In genomic region chr1:205478985-205479384, GRCh38 we compare ENCODE assay signal across 2 cellular contexts.
TF ChIP-seq lines count a peak whose summit lies in the region.

No MANE protein-coding gene starts in this region.

TF ChIP-seq in WTC11, 78 proteins besides CTCF, POLR2A, EP300 and RAD21:
- TF ChIP-seq ZNF121 (CRISPR knock-in tag; IDR thresholded peaks at IDR 0.05), result peak; percentile 95
- peak; percentile 73; the same call in 1 of the 2 replicates for TF ChIP-seq GTF2I (CRISPR knock-in tag; conservative IDR thresholded peaks at IDR 0.05)

TF ChIP-seq in H1, 55 proteins besides CTCF, POLR2A, EP300 and RAD21:
- TF ChIP-seq KDM1A (IDR thresholded peaks at IDR 0.05; ENCODE audit: borderline replicate concordance, low read length), result peak; percentile 83
TF ChIP-seq in H1: peak in this region for 1; not testable (repeated sequence) for 54.
